ENCODE assay signal across 11 cellular contexts in the genomic region with DNA sequence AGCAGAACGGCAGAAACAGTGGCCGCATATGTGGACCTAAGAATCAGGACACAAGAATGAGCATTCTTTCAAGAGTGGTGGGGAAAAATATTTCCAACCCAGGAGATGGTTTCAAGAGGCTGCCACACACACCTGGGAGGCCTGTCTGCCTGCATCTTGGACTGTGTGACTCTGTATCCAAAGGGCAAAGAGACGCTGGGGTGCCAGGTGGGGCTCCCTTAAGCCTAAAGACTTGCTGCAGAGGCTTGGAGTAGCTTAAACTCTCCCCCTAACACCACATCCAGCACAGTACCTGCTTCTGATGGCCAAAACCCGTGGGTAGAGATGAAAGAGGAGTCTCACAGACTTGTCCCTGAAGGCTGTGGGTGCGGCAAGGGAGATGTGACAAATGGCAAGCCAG. TPM values are rescaled to one million over a fixed set of nuclear protein-coding genes. Genes with fewer than 3 reads are reported as not detected.
DNase-seq lines count a peak whose midpoint lies in the region; ATAC-seq, FAIRE-seq and TF ChIP-seq lines count a peak whose summit lies in the region.
"Had no signal": no experiment of that assay in that cellular context is flagged by ENCODE, and none has a peak within 500 bp of the region (broad histone marks: within the 10 kb centered on the region; RNA-seq: fewer than 3 reads in every experiment).

No MANE protein-coding gene starts in this region.

- H3K4me3 ChIP-seq in right atrium auricular region, result peak overlapping the region in 1 of 2 donors; percentile 7
- no peak overlapping the region for H3K4me3 ChIP-seq in mesodermal cell (ENCODE audit: extremely low read depth, insufficient read depth, low read length, poor library complexity, severe bottlenecking)
- no peak overlapping the region for H3K4me3 ChIP-seq in upper lobe of right lung
- no peak overlapping the region for H3K4me3 ChIP-seq in mucosa of descending colon

- CTCF ChIA-PET in WTC11 (lab: Charles Lee), result no interaction called here

- peaks cover 8% of the 10 kb centered on the region; the same call in 1 of the 2 replicates for H3K27me3 Mint-ChIP-seq in WTC11 (ENCODE audit: low read depth)

- TF ChIP-seq CTCF in right atrium auricular region (IDR thresholded peaks at IDR 0.05) (no peak), WTC11 (IDR thresholded peaks at IDR 0.05) (no peak), upper lobe of right lung (IDR thresholded peaks at IDR 0.05) (no peak), mucosa of descending colon (IDR thresholded peaks at IDR 0.05) (no peak), D721Med (IDR thresholded peaks at IDR 0.05; ENCODE audit: insufficient read depth, missing control alignments) (no peak)

- H3K36me3 Mint-ChIP-seq in WTC11, result no peaks in the 10 kb centered on the region

- FAIRE-seq in D721Med (lab: Jason Lieb, UNC), result no peak

- POLR2A ChIA-PET in WTC11 (lab: Charles Lee), result no interaction called here

- H3K27ac Mint-ChIP-seq in WTC11, result no peak overlapping the region

- H3K9me3 ChIP-seq in right atrium auricular region (no peaks in the 10 kb centered on the region), mesodermal cell (ENCODE audit: control insufficient read depth, low read length) (no peaks in the 10 kb centered on the region), upper lobe of right lung (no peaks in the 10 kb centered on the region), mucosa of descending colon (no peaks in the 10 kb centered on the region)

- H3K36me3 ChIP-seq in right atrium auricular region, result no peaks in the 10 kb centered on the region
- no peaks in the 10 kb centered on the region for H3K36me3 ChIP-seq in mesodermal cell (ENCODE audit: control insufficient read depth, insufficient read depth, low read length)
- H3K36me3 ChIP-seq in upper lobe of right lung, result no peaks in the 10 kb centered on the region
- no peaks in the 10 kb centered on the region for H3K36me3 ChIP-seq in mucosa of descending colon (ENCODE audit: low read depth)

- H3K27ac ChIP-seq in right atrium auricular region (peak overlapping the region; percentile 69 to 76), mesodermal cell (ENCODE audit: low read depth, low read length, severe bottlenecking) (peak overlapping the region; percentile 75), upper lobe of right lung (peak overlapping the region; percentile 11)

- peaks cover 0 to 35% of the 10 kb centered on the region in 2 donors for H3K4me1 ChIP-seq in right atrium auricular region
- H3K4me1 ChIP-seq in mesodermal cell (ENCODE audit: control insufficient read depth, insufficient read depth, low read length, poor library complexity, severe bottlenecking), result peaks cover 19% of the 10 kb centered on the region
- peaks cover 27% of the 10 kb centered on the region for H3K4me1 ChIP-seq in upper lobe of right lung
- peaks cover 5% of the 10 kb centered on the region for H3K4me1 ChIP-seq in mucosa of descending colon (ENCODE audit: low read depth)

- peaks cover 20% of the 10 kb centered on the region for H3K4me1 Mint-ChIP-seq in WTC11

- intact Hi-C loops in cardiac septum (cut with DNase I), result no loop called here
- intact Hi-C loops in upper lobe of right lung (cut with DNase I), result no loop called here
- intact Hi-C loops in mucosa of descending colon (cut with DNase I, micrococcal nuclease), result no loop called here

- WGBS in mesodermal cell (ENCODE audit: insufficient coverage in 2 of 2), 2 experiments, result 80 to 100% methylated on average over 3 to 4 of the region's 5 CpGs

- peak; percentile 9 for ATAC-seq in WTC11
- no peak for ATAC-seq in upper lobe of right lung
- no peak for ATAC-seq in mucosa of descending colon

- DNase-seq in right atrium auricular region (ENCODE audit: low spot score) (no peak), cardiac septum (ENCODE audit: low spot score) (no peak), WTC11 (ENCODE audit: low spot score) (no peak), upper lobe of right lung (no peak), mucosa of descending colon (no peak), D721Med (ENCODE audit: insufficient read length, low spot score) (no peak), SIG-M5 (lab: John Stamatoyannopoulos, UW) (no peak)
- DNase-seq: activated CD8-positive, alpha-beta memory T cell treated with anti-CD3 and anti-CD28 coated beads, Interleukin-2, amount 50 U/mL, for 48 hours had no signal

- H3K4me3 Mint-ChIP-seq in WTC11, result no peak overlapping the region

- no peaks in the 10 kb centered on the region for H3K27me3 ChIP-seq in right atrium auricular region
- H3K27me3 ChIP-seq in upper lobe of right lung, result no peaks in the 10 kb centered on the region

- no peaks in the 10 kb centered on the region for H3K9me3 Mint-ChIP-seq in WTC11

TF ChIP-seq in WTC11, 78 proteins besides CTCF, POLR2A, EP300 and RAD21 (continues in another document):
- TF ChIP-seq ZBTB21 (CRISPR knock-in tag; IDR thresholded peaks at IDR 0.05; ENCODE audit: borderline replicate concordance), result no peak
- TF ChIP-seq, protein P1, sequence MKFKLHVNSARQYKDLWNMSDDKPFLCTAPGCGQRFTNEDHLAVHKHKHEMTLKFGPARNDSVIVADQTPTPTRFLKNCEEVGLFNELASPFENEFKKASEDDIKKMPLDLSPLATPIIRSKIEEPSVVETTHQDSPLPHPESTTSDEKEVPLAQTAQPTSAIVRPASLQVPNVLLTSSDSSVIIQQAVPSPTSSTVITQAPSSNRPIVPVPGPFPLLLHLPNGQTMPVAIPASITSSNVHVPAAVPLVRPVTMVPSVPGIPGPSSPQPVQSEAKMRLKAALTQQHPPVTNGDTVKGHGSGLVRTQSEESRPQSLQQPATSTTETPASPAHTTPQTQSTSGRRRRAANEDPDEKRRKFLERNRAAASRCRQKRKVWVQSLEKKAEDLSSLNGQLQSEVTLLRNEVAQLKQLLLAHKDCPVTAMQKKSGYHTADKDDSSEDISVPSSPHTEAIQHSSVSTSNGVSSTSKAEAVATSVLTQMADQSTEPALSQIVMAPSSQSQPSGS (CRISPR knock-in tag; IDR thresholded peaks at IDR 0.05; ENCODE audit: borderline replicate concordance, low read depth), result no peak
- no peak for TF ChIP-seq KAT7 (CRISPR knock-in tag; IDR thresholded peaks at IDR 0.05; ENCODE audit: borderline replicate concordance)
- TF ChIP-seq GABPB1 (CRISPR knock-in tag; IDR thresholded peaks at IDR 0.05), result no peak
- TF ChIP-seq, protein P2, sequence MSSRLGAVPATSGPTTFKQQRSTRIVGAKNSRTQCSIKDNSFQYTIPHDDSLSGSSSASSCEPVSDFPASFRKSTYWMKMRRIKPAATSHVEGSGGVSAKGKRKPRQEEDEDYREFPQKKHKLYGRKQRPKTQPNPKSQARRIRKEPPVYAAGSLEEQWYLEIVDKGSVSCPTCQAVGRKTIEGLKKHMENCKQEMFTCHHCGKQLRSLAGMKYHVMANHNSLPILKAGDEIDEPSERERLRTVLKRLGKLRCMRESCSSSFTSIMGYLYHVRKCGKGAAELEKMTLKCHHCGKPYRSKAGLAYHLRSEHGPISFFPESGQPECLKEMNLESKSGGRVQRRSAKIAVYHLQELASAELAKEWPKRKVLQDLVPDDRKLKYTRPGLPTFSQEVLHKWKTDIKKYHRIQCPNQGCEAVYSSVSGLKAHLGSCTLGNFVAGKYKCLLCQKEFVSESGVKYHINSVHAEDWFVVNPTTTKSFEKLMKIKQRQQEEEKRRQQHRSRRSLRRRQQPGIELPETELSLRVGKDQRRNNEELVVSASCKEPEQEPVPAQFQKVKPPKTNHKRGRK (CRISPR knock-in tag; IDR thresholded peaks at IDR 0.05; ENCODE audit: borderline replicate concordance), result no peak
- no peak for TF ChIP-seq TCF7 (CRISPR knock-in tag; IDR thresholded peaks at IDR 0.05; ENCODE audit: low read depth)
- TF ChIP-seq GRHL2 (CRISPR knock-in tag; IDR thresholded peaks at IDR 0.05; ENCODE audit: insufficient replicate concordance, severe bottlenecking), result no peak
- no peak for TF ChIP-seq ZNF121 (CRISPR knock-in tag; IDR thresholded peaks at IDR 0.05)
- no peak for TF ChIP-seq ETV6 (CRISPR knock-in tag; IDR thresholded peaks at IDR 0.05)
- no peak for TF ChIP-seq ZNF219 (CRISPR knock-in tag; IDR thresholded peaks at IDR 0.05; ENCODE audit: borderline replicate concordance)
- TF ChIP-seq SOX15 (CRISPR knock-in tag; IDR thresholded peaks at IDR 0.05), result no peak
- no peak for TF ChIP-seq ATF6 (CRISPR knock-in tag; IDR thresholded peaks at IDR 0.05)
- no peak for TF ChIP-seq NR2C2 (CRISPR knock-in tag; IDR thresholded peaks at IDR 0.05)
- TF ChIP-seq RELA (CRISPR knock-in tag; IDR thresholded peaks at IDR 0.05; ENCODE audit: borderline replicate concordance), result no peak
- no peak for TF ChIP-seq CREB1 (CRISPR knock-in tag; IDR thresholded peaks at IDR 0.05)

RNA-seq across cellular contexts. Expression of gene CXCR5, which starts 3.5 kb away (rescaled TPM):
- total RNA-seq in right atrium auricular region (under 1 TPM in 1 of 2 donors, not detected in 1; 0.16 TPM), cardiac septum (not detected), WTC11 (2021) (0.07 TPM in 1 of 3 replicates, not detected in the others), upper lobe of right lung (not detected), mucosa of descending colon (under 1 TPM in 2 of 3 donors, not detected in 1; 0.12 to 0.23 TPM)
- polyA plus RNA-seq in mesodermal cell (2013, experiment 1 of 2), result not detected
- polyA plus RNA-seq in mesodermal cell (2013, experiment 2 of 2), result not detected
- total RNA-seq: epithelial cell of proximal tubule, occipital lobe had no signal

RNA-seq across cellular contexts. Expression of gene BCL9L, which starts 38.5 kb away (rescaled TPM):
- 10 to 100 TPM; 17.5 to 43.7 TPM for total RNA-seq in right atrium auricular region
- 41.4 TPM for total RNA-seq in cardiac septum
- total RNA-seq in WTC11 (2021), result 62.1 to 65.3 TPM (median 64.7 TPM) in 3 replicates
- 31.3 TPM for polyA plus RNA-seq in mesodermal cell (2013, experiment 1 of 2)
- polyA plus RNA-seq in mesodermal cell (2013, experiment 2 of 2), result 31.9 TPM
- 62.5 TPM for total RNA-seq in upper lobe of right lung
- total RNA-seq in mucosa of descending colon, result 10 to 100 TPM; 28.6 to 70.1 (median 41.7) TPM

Comparison
In these comparisons a context has a peak if more than half of its experiments do, and no peak if none do; other contexts are left out.
1. H3K27ac ChIP-seq: peak in every context shown above with its lines; median percentile 75 in mesodermal cell; 72 in right atrium auricular region; 11 in upper lobe of right lung.